20 cellular contexts compared by ENCODE assay signal in genomic region chr12:88181881-88182280, GRCh38. TPM values are rescaled to one million over a fixed set of nuclear protein-coding genes. Genes with fewer than 3 reads are reported as not detected.
A peak's percentile ranks its signal among the peaks of the same experiment; 100 is the strongest.
DNase-seq lines count a peak whose midpoint lies in the region; ATAC-seq and TF ChIP-seq lines count a peak whose summit lies in the region.
"Had no signal": no experiment of that assay in that cellular context is flagged by ENCODE, and none has a peak within 500 bp of the region (broad histone marks: within the 10 kb centered on the region; RNA-seq: fewer than 3 reads in every experiment).

No MANE protein-coding gene starts in this region.

- no peaks in the 10 kb centered on the region for H3K27me3 Mint-ChIP-seq in activated CD8-positive, alpha-beta T cell treated with anti-CD3 and anti-CD28 coated beads, Interleukin-2, amount 10 ng/mL, durations not matched to agents 7 days and 5 days (ENCODE audit: low read depth)
- H3K27me3 Mint-ChIP-seq: CD4-positive, CD25-positive, alpha-beta regulatory T cell had no signal

- CTCF ChIA-PET in HEK293 (lab: Yijun Ruan, JAX): no interaction called here
- CTCF ChIA-PET in activated CD8-positive, alpha-beta T cell treated with anti-CD3 and anti-CD28 coated beads, Interleukin-2, amount 10 ng/mL, durations not matched to agents 7 days and 5 days (lab: Charles Lee): no interaction called here

- H3K9me3 Mint-ChIP-seq in activated CD8-positive, alpha-beta T cell treated with anti-CD3 and anti-CD28 coated beads, Interleukin-2, amount 10 ng/mL, durations not matched to agents 7 days and 5 days (ENCODE audit: insufficient read depth): no peaks in the 10 kb centered on the region

- ATAC-seq in activated CD8-positive, alpha-beta T cell treated with anti-CD3 and anti-CD28 coated beads, Interleukin-2, amount 10 ng/mL, durations not matched to agents 7 days and 5 days: no peak

- no peaks in the 10 kb centered on the region for H3K9me2 ChIP-seq in hepatocyte (replicated peaks; ENCODE audit: insufficient read depth)
- no peaks in the 10 kb centered on the region for H3K9me2 ChIP-seq in GM23248 (ENCODE audit: insufficient read depth)

- peaks cover 15% of the 10 kb centered on the region; the same call in 1 of the 2 replicates for H3F3A ChIP-seq in GM23248 (ENCODE audit: insufficient read depth)

- POLR2A ChIA-PET in HEK293 (lab: Yijun Ruan, JAX): no interaction called here
- POLR2A ChIA-PET in activated CD8-positive, alpha-beta T cell treated with anti-CD3 and anti-CD28 coated beads, Interleukin-2, amount 10 ng/mL, durations not matched to agents 7 days and 5 days (lab: Charles Lee): no interaction called here

- no peak overlapping the region for H3K9ac ChIP-seq in GM23248

- TF ChIP-seq CTCF in HEK293 (tag by site-specific recombination; IDR thresholded peaks at IDR 0.05) (no peak), hepatocyte (IDR thresholded peaks at IDR 0.05; ENCODE audit: poor library complexity) (no peak)

- H4K20me1 ChIP-seq in hepatocyte (ENCODE audit: insufficient read depth, poor library complexity, severe bottlenecking): no peaks in the 10 kb centered on the region
- no peaks in the 10 kb centered on the region for H4K20me1 ChIP-seq in GM23248 (ENCODE audit: insufficient read depth)

- H3K36me3 Mint-ChIP-seq in activated CD8-positive, alpha-beta T cell treated with anti-CD3 and anti-CD28 coated beads, Interleukin-2, amount 10 ng/mL, durations not matched to agents 7 days and 5 days (ENCODE audit: low read depth): peaks cover 21% of the 10 kb centered on the region

- H2AFZ ChIP-seq in hepatocyte: no peak overlapping the region
- no peak overlapping the region for H2AFZ ChIP-seq in GM23248

- WGBS in hepatocyte (ENCODE audit: low lambda C conversion rate, missing lambda C conversion rate): 53% methylated on average over 3 of the region's 3 CpGs
- 96 to 97% methylated on average over 3 of the region's 3 CpGs for WGBS in GM23248 (ENCODE audit: low coverage in 1 of 2, low lambda C conversion rate in 2 of 2, missing lambda C conversion rate in 2 of 2), 2 experiments

- H3K36me3 ChIP-seq in HEK293 (ENCODE audit: control insufficient read depth in 2 of 2, insufficient read depth in 1 of 2, low read length in 2 of 2) (peaks cover 11 to 37% of the 10 kb centered on the region in 2 experiments), hepatocyte (replicated peaks; ENCODE audit: insufficient read depth, low read depth) (no peaks in the 10 kb centered on the region), GM23248 (ENCODE audit: low read depth) (peaks cover 4% of the 10 kb centered on the region)

- H3K27me3 ChIP-seq in hepatocyte (no peaks in the 10 kb centered on the region), GM23248 (replicated peaks; ENCODE audit: insufficient read depth) (no peaks in the 10 kb centered on the region)

- H3K4me1 ChIP-seq in HEK293 (ENCODE audit: control insufficient read depth, insufficient read depth, low read length) (no peaks in the 10 kb centered on the region), hepatocyte (ENCODE audit: insufficient read depth) (peaks cover 5% of the 10 kb centered on the region), GM23248 (ENCODE audit: insufficient read depth) (peaks cover 13% of the 10 kb centered on the region)

- H3K4me3 ChIP-seq in HEK293 (ENCODE audit: low read depth, low read length) (no peak overlapping the region), hepatocyte (no peak overlapping the region), GM23248 (no peak overlapping the region)

- in situ Hi-C loops in GM23248 (cut with MboI): no loop called here

- no peak overlapping the region for H3K27ac ChIP-seq in HEK293 (ENCODE audit: extremely low read depth, low read depth, low read length)
- H3K27ac ChIP-seq in hepatocyte: peak overlapping the region; percentile 71
- H3K27ac ChIP-seq in GM23248: no peak overlapping the region
- no peak overlapping the region for H3K27ac ChIP-seq in caudate nucleus (ENCODE audit: low read depth, low read length)

- H3K27ac Mint-ChIP-seq in activated CD8-positive, alpha-beta T cell treated with anti-CD3 and anti-CD28 coated beads, Interleukin-2, amount 10 ng/mL, durations not matched to agents 7 days and 5 days: no peak overlapping the region
- H3K27ac Mint-ChIP-seq: CD4-positive, CD25-positive, alpha-beta regulatory T cell; H9 had no signal

- peak; percentile 10 for DNase-seq in OCI-M1 (lab: John Stamatoyannopoulos, UW)
- DNase-seq in hepatocyte (ENCODE audit: low spot score): peak; percentile 7
- no peak for DNase-seq in activated CD8-positive, alpha-beta T cell treated with anti-CD3 and anti-CD28 coated beads, Interleukin-2, amount 10 ng/mL, durations not matched to agents 7 days and 5 days
- no peak for DNase-seq in GM23248
- no peak for DNase-seq in COLO668 (lab: John Stamatoyannopoulos, UW; ENCODE audit: unreplicated experiment)
- DNase-seq in caudate nucleus (lab: John Stamatoyannopoulos, UW): no peak
- DNase-seq: CD4-positive, CD25-positive, alpha-beta regulatory T cell; COR-L47; DMS 273 treated with DMSO at 0.1 percent for 48 hours; DND-41; H9; NCI-H1105; NCI-H146; NCI-H2029 treated with DMSO at 0.1 percent for 48 hours; NCI-H2171; NCI-H345; NCI-H524; NCI-H774; NK-92 treated with Interleukin-12 subunit alpha and Interleukin-12 subunit beta, amount 100 ng/mL, for 24 hours had no signal

- no peak overlapping the region for H3K4me3 Mint-ChIP-seq in activated CD8-positive, alpha-beta T cell treated with anti-CD3 and anti-CD28 coated beads, Interleukin-2, amount 10 ng/mL, durations not matched to agents 7 days and 5 days
- H3K4me3 Mint-ChIP-seq: CD4-positive, CD25-positive, alpha-beta regulatory T cell; H9 had no signal

- H3K4me2 ChIP-seq in hepatocyte (no peak overlapping the region), GM23248 (ENCODE audit: unreplicated experiment) (no peak overlapping the region)

- H3K9me3 ChIP-seq in HEK293 (ENCODE audit: control insufficient read depth, insufficient read depth, low read depth, low read length) (no peaks in the 10 kb centered on the region), hepatocyte (ENCODE audit: low read depth) (no peaks in the 10 kb centered on the region), GM23248 (ENCODE audit: low read depth) (no peaks in the 10 kb centered on the region)

- no peaks in the 10 kb centered on the region for H3K79me2 ChIP-seq in hepatocyte
- H3K79me2 ChIP-seq in GM23248 (ENCODE audit: insufficient read depth): no peaks in the 10 kb centered on the region

- H3K4me1 Mint-ChIP-seq in activated CD8-positive, alpha-beta T cell treated with anti-CD3 and anti-CD28 coated beads, Interleukin-2, amount 10 ng/mL, durations not matched to agents 7 days and 5 days (ENCODE audit: low read depth): no peaks in the 10 kb centered on the region
- H3K4me1 Mint-ChIP-seq: CD4-positive, CD25-positive, alpha-beta regulatory T cell; H9 had no signal

TF ChIP-seq in HEK293, 187 proteins besides CTCF, POLR2A, EP300 and RAD21:
- TF ChIP-seq ZNF488 (tag by site-specific recombination; IDR thresholded peaks at IDR 0.05) (no peak), ATF2 (tag by site-specific recombination; IDR thresholded peaks at IDR 0.05; ENCODE audit: low read depth) (peak; percentile 12; the same call in 1 of the 2 replicates), SETDB1 (IDR thresholded peaks at IDR 0.05; ENCODE audit: insufficient read length, low read length) (peak; percentile 69), TRIM28 (IDR thresholded peaks at IDR 0.05; ENCODE audit: borderline replicate concordance, low read length) (peak; percentile 56)

RNA-seq across cellular contexts. Expression of gene TMTC3, which starts 39.8 kb away (rescaled TPM):
- total RNA-seq in hepatocyte: 33.7 and 35.5 TPM in 2 replicates
- 7.0 and 8.1 TPM in 2 replicates for polyA plus RNA-seq in hepatocyte
- 1 to 10 TPM; 5.3 to 5.4 TPM for total RNA-seq in activated CD8-positive, alpha-beta T cell treated with anti-CD3 and anti-CD28 coated beads, Interleukin-2, amount 10 ng/mL, durations not matched to agents 7 days and 5 days
- total RNA-seq in GM23248 (2014; rRNA removed; shearing (Covaris generic)): 59.1 and 96.9 TPM in 2 replicates
- polyA plus RNA-seq in GM23248 (2016; fragmentation: Nextera tagmentation; extraction: Ambion mirVana): 32.4 and 35.7 TPM in 2 replicates

RNA-seq across cellular contexts. Expression of gene CEP290, which starts 40.0 kb away (rescaled TPM):
- total RNA-seq in hepatocyte: 14.4 and 17.0 TPM in 2 replicates
- polyA plus RNA-seq in hepatocyte (12.1 and 12.2 TPM in 2 replicates), GM23248 (2016; fragmentation: Nextera tagmentation; extraction: Ambion mirVana) (12.8 and 14.2 TPM in 2 replicates)
- 10 to 100 TPM; 10.3 to 10.6 TPM for total RNA-seq in activated CD8-positive, alpha-beta T cell treated with anti-CD3 and anti-CD28 coated beads, Interleukin-2, amount 10 ng/mL, durations not matched to agents 7 days and 5 days
- total RNA-seq in GM23248 (2014; rRNA removed; shearing (Covaris generic)): 6.4 and 18.6 TPM in 2 replicates

Comparison
In these comparisons a context has a peak if more than half of its experiments do, and no peak if none do; other contexts are left out.
1. DNase-seq: peak in OCI-M1 (single experiment) and hepatocyte (single experiment); none in activated CD8-positive, alpha-beta T cell treated with anti-CD3 and anti-CD28 coated beads, Interleukin-2, amount 10 ng/mL, durations not matched to agents 7 days and 5 days (single experiment), GM23248 (single experiment), COLO668 (single experiment) and caudate nucleus (0 of 61).